6 cellular contexts compared by ENCODE assay signal in genomic region chr1:99554727-99555126, GRCh38.
"Had no signal": no experiment of that assay in that cellular context is flagged by ENCODE, and none has a peak within 500 bp of the region (broad histone marks: within the 10 kb centered on the region; RNA-seq: fewer than 3 reads in every experiment).

No MANE protein-coding gene starts in this region.

- H3K9ac ChIP-seq: GM23248 had no signal

- FAIRE-seq: HTR-8/SVneo had no signal

- H3K27ac ChIP-seq: GM23248 had no signal

- H2AFZ ChIP-seq: GM23248 had no signal

- H3K4me3 ChIP-seq: GM23248 had no signal

- DNase-seq: GM23248, GOT3, H7, HCEC 1CT, KBM-7 had no signal
